8 cellular contexts compared by ENCODE assay signal in the genomic region with DNA sequence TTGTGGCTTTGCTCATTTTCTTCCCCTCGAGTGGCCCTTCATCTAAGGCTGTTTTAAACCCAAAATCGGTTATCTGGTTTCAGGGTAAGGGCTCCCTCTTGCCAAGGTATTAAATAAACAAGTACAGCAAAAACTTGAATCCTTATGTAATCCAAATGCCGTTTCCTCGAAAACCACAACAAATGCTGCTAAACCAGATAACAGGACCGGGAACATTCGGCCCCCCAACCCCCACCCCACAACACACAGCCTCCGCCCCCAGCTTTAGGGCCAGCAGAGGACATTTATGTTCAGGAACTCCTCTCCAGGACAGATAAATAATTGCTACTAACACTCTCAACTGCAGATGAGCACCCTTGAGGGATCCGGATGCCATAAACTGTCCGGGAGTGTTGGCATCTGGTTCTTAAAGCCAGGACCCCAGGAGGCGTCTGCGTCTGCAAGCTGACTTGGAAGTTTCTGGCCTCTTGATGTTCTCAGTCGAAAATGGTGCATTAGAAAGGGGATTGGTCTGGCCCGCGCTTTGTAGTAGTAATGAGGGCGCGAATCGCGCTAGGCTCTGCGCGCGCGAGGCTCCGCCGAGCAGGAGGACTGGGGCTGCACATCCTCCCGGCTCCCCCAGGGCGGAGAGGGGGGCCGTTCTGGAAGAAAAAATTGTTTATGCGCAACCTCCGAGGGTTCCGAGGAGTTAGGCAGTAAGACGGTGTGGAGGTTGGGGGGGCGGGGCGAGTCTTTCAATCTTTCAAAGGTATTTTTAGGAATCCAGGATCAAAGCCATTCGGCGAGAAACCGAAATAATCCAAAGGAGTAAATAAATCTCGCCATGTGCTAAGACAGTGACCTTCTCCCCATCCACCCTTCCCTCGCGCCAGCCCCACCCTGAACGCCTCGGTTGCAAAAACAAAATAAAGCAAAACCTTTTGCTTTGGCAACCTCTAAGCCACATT. TPM values are rescaled to one million over a fixed set of nuclear protein-coding genes. Genes with fewer than 3 reads are reported as not detected.
DNase-seq lines count a peak whose midpoint lies in the region; ATAC-seq, FAIRE-seq and TF ChIP-seq lines count a peak whose summit lies in the region.

No MANE protein-coding gene starts in this region.

- H3K4me1 ChIP-seq in BLaER1 (peaks cover 44% of the 10 kb centered on the region), ovary (ENCODE audit: insufficient read depth) (peaks cover 2% of the 10 kb centered on the region)

- H3K27me3 Mint-ChIP-seq in activated naive CD4-positive, alpha-beta T cell treated with anti-CD3 and anti-CD28 coated beads, Interleukin-2, amount 50 U/mL, for 24 hours = peaks cover 23% of the 10 kb centered on the region

- TF ChIP-seq CTCF in ovary (IDR thresholded peaks at IDR 0.05) = peak in 1 of 3 donors; percentile 44

- DNase-seq in HTR-8/SVneo (ENCODE audit: insufficient read length, low spot score) = peak; percentile 59
- DNase-seq in NOMO-1 treated with DMSO at 0.1 percent for 48 hours (lab: John Stamatoyannopoulos, UW; ENCODE audit: unreplicated experiment) = peak; percentile 66
- peak; percentile 75 for DNase-seq in cardiac septum (ENCODE audit: low spot score)
- peak; percentile 54 to 73 (median 66) for DNase-seq in ovary
- no peak for DNase-seq in effector CD8-positive, alpha-beta T cell (lab: John Stamatoyannopoulos, UW)

- H3K4me1 Mint-ChIP-seq in activated naive CD4-positive, alpha-beta T cell treated with anti-CD3 and anti-CD28 coated beads, Interleukin-2, amount 50 U/mL, for 24 hours = peaks cover 32% of the 10 kb centered on the region

- peaks cover 81% of the 10 kb centered on the region for H3K27me3 ChIP-seq in BLaER1
- no peaks in the 10 kb centered on the region for H3K27me3 ChIP-seq in ovary

- ATAC-seq in GM18505 (IDR thresholded peaks at IDR 0.05; ENCODE audit: unreplicated experiment) = no peak

- no peak for TF ChIP-seq POLR2A in ovary (IDR thresholded peaks at IDR 0.05)
- TF ChIP-seq POLR2A in GM18505 (IDR thresholded peaks at IDR 0.05; ENCODE audit: borderline replicate concordance, extremely low read depth, insufficient read depth, insufficient read length) = no peak

- H3K4me3 ChIP-seq in BLaER1 (peak overlapping the region; percentile 65), ovary (peak overlapping the region; percentile 38)

- peaks cover 42% of the 10 kb centered on the region for H3K9me3 ChIP-seq in BLaER1
- H3K9me3 ChIP-seq in ovary = no peaks in the 10 kb centered on the region

- H3K27ac ChIP-seq in BLaER1 (no peak overlapping the region), ovary (peak overlapping the region; percentile 9 to 97)

- H3K4me3 Mint-ChIP-seq in activated naive CD4-positive, alpha-beta T cell treated with anti-CD3 and anti-CD28 coated beads, Interleukin-2, amount 50 U/mL, for 24 hours = peak overlapping the region; percentile 68

- intact Hi-C loops in cardiac septum (cut with DNase I) (loop anchor here (2.0 to 5.0 kb wide), 7 partner anchors 86 to 676 kb away; no protein-coding TSS in a partner anchor), ovary (cut with DNase I) (loop anchor here in 1 of 4 donors (5.0 kb wide), 1 partner anchor 181 kb away; no protein-coding TSS in a partner anchor)

- peaks cover 9% of the 10 kb centered on the region for H4K20me1 ChIP-seq in BLaER1

- peaks cover 9% of the 10 kb centered on the region for H3K36me3 Mint-ChIP-seq in activated naive CD4-positive, alpha-beta T cell treated with anti-CD3 and anti-CD28 coated beads, Interleukin-2, amount 50 U/mL, for 24 hours

- H3K9ac ChIP-seq in BLaER1 = no peak overlapping the region

- H3K27ac Mint-ChIP-seq in activated naive CD4-positive, alpha-beta T cell treated with anti-CD3 and anti-CD28 coated beads, Interleukin-2, amount 50 U/mL, for 24 hours = no peak overlapping the region

- FAIRE-seq in HTR-8/SVneo (lab: Jason Lieb, UNC) = no peak

- H3K36me3 ChIP-seq in BLaER1 (no peaks in the 10 kb centered on the region), ovary (no peaks in the 10 kb centered on the region)

- H3K9me3 Mint-ChIP-seq in activated naive CD4-positive, alpha-beta T cell treated with anti-CD3 and anti-CD28 coated beads, Interleukin-2, amount 50 U/mL, for 24 hours = peaks cover 13% of the 10 kb centered on the region

- WGBS in ovary, 3 donors = 1% methylated on average over 40 to 41 of the region's 41 CpGs

- no peak for TF ChIP-seq EP300 in ovary (IDR thresholded peaks at IDR 0.05)

- peak overlapping the region; percentile 93 for H3K4me2 ChIP-seq in BLaER1

RNA-seq across cellular contexts. Expression of gene ID2, which starts 3.9 kb away (rescaled TPM):
- total RNA-seq in cardiac septum (35.1 TPM), ovary (100 to 1,000 TPM in 5 of 7 donors, 10 to 100 TPM in 2; 68.5 to 897 (median 168) TPM)
- 100 to 1,000 TPM; 111 to 315 TPM for polyA plus RNA-seq in ovary
